ENCODE assay signal across 15 cellular contexts in the genomic region with DNA sequence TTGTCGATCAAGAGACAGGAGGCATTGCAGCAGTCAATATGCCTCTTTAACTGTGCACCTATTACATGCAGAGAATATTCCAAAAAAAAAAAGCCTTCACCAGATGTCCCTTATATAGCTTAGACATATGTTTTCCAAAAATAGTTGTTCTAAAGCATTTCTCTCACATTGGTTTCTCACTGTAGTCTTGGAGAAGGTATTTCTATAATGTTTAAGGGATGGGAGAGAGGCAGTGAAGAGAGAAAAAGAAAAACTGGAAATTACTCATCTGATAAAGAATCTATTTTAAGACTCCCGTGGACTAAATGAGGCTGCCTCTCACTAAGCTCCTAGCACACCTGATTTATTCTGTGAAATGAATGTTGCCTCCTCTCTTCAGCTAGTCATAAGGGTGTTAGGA.
DNase-seq lines count a peak whose midpoint lies in the region; ATAC-seq and TF ChIP-seq lines count a peak whose summit lies in the region.
"Had no signal": no experiment of that assay in that cellular context is flagged by ENCODE, and none has a peak within 500 bp of the region (broad histone marks: within the 10 kb centered on the region; RNA-seq: fewer than 3 reads in every experiment).

No MANE protein-coding gene starts in this region.

- no peaks in the 10 kb centered on the region for H3K27me3 ChIP-seq in spleen (replicated peaks in 1 of 7)
- H3K27me3 ChIP-seq: BLaER1 treated with 17β-estradiol and CSF1 and Interleukin-3, amounts not matched to agents 10 nM and 100 nM had no signal

- peak; percentile 31 for DNase-seq in DMS 273 (lab: John Stamatoyannopoulos, UW; ENCODE audit: unreplicated experiment)
- no peak for DNase-seq in DMS 273 treated with DMSO at 0.1 percent for 48 hours (lab: John Stamatoyannopoulos, UW)
- peak in 2 of 61 donors; percentile 12 to 27 for DNase-seq in caudate nucleus (lab: John Stamatoyannopoulos, UW)
- DNase-seq in kidney glomerular epithelial cell (lab: John Stamatoyannopoulos, UW): peak; percentile 13
- DNase-seq in putamen (ENCODE audit: low spot score): peak; percentile 67
- DNase-seq in spleen: no peak
- no peak for DNase-seq in GM19240 (ENCODE audit: insufficient read length, low spot score)
- DNase-seq: AML-193; CD4-positive, CD25-positive, alpha-beta regulatory T cell; DMS79 had no signal

- no peak for TF ChIP-seq CTCF in spleen (IDR thresholded peaks at IDR 0.05 in 8 of 11, conservative IDR thresholded peaks at IDR 0.05 in 3 of 11)

- H3K36me3 ChIP-seq in spleen: no peaks in the 10 kb centered on the region
- H3K36me3 ChIP-seq: BLaER1 treated with 17β-estradiol and CSF1 and Interleukin-3, amounts not matched to agents 10 nM and 100 nM had no signal

- intact Hi-C loops in spleen (cut with DNase I; ENCODE audit: low total_unique reads): no loop called here

- H3K9me3 ChIP-seq in spleen: peaks cover 0 to 4% (median 0%) of the 10 kb centered on the region in 8 donors

- H3K27ac ChIP-seq in caudate nucleus (ENCODE audit: low read depth, low read length): peak overlapping the region; percentile 64
- H3K27ac ChIP-seq in spleen: no peak overlapping the region
- H3K27ac ChIP-seq: 22Rv1; BLaER1 treated with 17β-estradiol and CSF1 and Interleukin-3, amounts not matched to agents 10 nM and 100 nM; HL-60 had no signal

- TF ChIP-seq POLR2A in spleen (IDR thresholded peaks at IDR 0.05): no peak

- no peak for ATAC-seq in SK-N-SH treated with all-trans-retinoic acid at 6 μM for 48 hours
- ATAC-seq: HCT116 had no signal

- H3K4me1 ChIP-seq in spleen: no peaks in the 10 kb centered on the region

- no peak overlapping the region for H3K4me3 ChIP-seq in spleen
- H3K4me3 ChIP-seq: BLaER1 treated with 17β-estradiol and CSF1 and Interleukin-3, amounts not matched to agents 10 nM and 100 nM had no signal

- 48 to 69% (median 61%) methylated on average over 2 of the region's 2 CpGs for WGBS in spleen, 5 donors

TF ChIP-seq in SK-N-SH treated with all-trans-retinoic acid at 6 μM for 48 hours, 23 proteins besides CTCF, POLR2A, EP300 and RAD21:
- TF ChIP-seq CSDC2 (CRISPR knock-in tag; IDR thresholded peaks at IDR 0.05): no peak
- TF ChIP-seq ZNF8 (CRISPR knock-in tag; IDR thresholded peaks at IDR 0.05): no peak
- TF ChIP-seq, protein P1, sequence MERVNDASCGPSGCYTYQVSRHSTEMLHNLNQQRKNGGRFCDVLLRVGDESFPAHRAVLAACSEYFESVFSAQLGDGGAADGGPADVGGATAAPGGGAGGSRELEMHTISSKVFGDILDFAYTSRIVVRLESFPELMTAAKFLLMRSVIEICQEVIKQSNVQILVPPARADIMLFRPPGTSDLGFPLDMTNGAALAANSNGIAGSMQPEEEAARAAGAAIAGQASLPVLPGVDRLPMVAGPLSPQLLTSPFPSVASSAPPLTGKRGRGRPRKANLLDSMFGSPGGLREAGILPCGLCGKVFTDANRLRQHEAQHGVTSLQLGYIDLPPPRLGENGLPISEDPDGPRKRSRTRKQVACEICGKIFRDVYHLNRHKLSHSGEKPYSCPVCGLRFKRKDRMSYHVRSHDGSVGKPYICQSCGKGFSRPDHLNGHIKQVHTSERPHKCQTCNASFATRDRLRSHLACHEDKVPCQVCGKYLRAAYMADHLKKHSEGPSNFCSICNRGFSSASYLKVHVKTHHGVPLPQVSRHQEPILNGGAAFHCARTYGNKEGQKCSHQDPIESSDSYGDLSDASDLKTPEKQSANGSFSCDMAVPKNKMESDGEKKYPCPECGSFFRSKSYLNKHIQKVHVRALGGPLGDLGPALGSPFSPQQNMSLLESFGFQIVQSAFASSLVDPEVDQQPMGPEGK (CRISPR knock-in tag; IDR thresholded peaks at IDR 0.05; ENCODE audit: borderline replicate concordance): no peak
- TF ChIP-seq, protein P2, sequence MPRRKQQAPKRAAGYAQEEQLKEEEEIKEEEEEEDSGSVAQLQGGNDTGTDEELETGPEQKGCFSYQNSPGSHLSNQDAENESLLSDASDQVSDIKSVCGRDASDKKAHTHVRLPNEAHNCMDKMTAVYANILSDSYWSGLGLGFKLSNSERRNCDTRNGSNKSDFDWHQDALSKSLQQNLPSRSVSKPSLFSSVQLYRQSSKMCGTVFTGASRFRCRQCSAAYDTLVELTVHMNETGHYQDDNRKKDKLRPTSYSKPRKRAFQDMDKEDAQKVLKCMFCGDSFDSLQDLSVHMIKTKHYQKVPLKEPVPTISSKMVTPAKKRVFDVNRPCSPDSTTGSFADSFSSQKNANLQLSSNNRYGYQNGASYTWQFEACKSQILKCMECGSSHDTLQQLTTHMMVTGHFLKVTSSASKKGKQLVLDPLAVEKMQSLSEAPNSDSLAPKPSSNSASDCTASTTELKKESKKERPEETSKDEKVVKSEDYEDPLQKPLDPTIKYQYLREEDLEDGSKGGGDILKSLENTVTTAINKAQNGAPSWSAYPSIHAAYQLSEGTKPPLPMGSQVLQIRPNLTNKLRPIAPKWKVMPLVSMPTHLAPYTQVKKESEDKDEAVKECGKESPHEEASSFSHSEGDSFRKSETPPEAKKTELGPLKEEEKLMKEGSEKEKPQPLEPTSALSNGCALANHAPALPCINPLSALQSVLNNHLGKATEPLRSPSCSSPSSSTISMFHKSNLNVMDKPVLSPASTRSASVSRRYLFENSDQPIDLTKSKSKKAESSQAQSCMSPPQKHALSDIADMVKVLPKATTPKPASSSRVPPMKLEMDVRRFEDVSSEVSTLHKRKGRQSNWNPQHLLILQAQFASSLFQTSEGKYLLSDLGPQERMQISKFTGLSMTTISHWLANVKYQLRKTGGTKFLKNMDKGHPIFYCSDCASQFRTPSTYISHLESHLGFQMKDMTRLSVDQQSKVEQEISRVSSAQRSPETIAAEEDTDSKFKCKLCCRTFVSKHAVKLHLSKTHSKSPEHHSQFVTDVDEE (CRISPR knock-in tag; IDR thresholded peaks at IDR 0.05): no peak
- TF ChIP-seq, protein P3, sequence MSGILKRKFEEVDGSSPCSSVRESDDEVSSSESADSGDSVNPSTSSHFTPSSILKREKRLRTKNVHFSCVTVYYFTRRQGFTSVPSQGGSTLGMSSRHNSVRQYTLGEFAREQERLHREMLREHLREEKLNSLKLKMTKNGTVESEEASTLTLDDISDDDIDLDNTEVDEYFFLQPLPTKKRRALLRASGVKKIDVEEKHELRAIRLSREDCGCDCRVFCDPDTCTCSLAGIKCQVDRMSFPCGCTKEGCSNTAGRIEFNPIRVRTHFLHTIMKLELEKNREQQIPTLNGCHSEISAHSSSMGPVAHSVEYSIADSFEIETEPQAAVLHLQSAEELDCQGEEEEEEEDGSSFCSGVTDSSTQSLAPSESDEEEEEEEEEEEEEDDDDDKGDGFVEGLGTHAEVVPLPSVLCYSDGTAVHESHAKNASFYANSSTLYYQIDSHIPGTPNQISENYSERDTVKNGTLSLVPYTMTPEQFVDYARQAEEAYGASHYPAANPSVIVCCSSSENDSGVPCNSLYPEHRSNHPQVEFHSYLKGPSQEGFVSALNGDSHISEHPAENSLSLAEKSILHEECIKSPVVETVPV (CRISPR knock-in tag; IDR thresholded peaks at IDR 0.05): no peak
- TF ChIP-seq ESRRG (CRISPR knock-in tag; IDR thresholded peaks at IDR 0.05): no peak
- no peak for TF ChIP-seq ZC3H10 (CRISPR knock-in tag; IDR thresholded peaks at IDR 0.05)

Comparison
In these comparisons a context has a peak if more than half of its experiments do, and no peak if none do; other contexts are left out.
1. DNase-seq: peak in DMS 273 (single experiment), kidney glomerular epithelial cell (single experiment) and putamen (single experiment); none in DMS 273 treated with DMSO at 0.1 percent for 48 hours (single experiment), spleen (single experiment) and GM19240 (single experiment).